In genomic region chr4:20832821-20833220, GRCh38 we compare ENCODE assay signal across 21 cellular contexts.
DNase-seq lines count a peak whose midpoint lies in the region; ATAC-seq lines count a peak whose summit lies in the region.
"Had no signal": no experiment of that assay in that cellular context is flagged by ENCODE, and none has a peak within 500 bp of the region (broad histone marks: within the 10 kb centered on the region; RNA-seq: fewer than 3 reads in every experiment).

No MANE protein-coding gene starts in this region.

- ATAC-seq in GM18909 (IDR thresholded peaks at IDR 0.05; ENCODE audit: poor library complexity, unreplicated experiment): no peak
- ATAC-seq in GM18519 (IDR thresholded peaks at IDR 0.05; ENCODE audit: low FRiP score, unreplicated experiment): no peak
- no peak for ATAC-seq in HG02840 (IDR thresholded peaks at IDR 0.05; ENCODE audit: low FRiP score, unreplicated experiment)
- ATAC-seq: A549; naive thymus-derived CD4-positive, alpha-beta T cell had no signal

- DNase-seq in AG08396 (ENCODE audit: low spot score) (peak; percentile 55), HS-27A (ENCODE audit: low read depth) (peak; percentile 11), dermis blood vessel endothelial cell (peak; percentile 54), kidney glomerular epithelial cell (lab: John Stamatoyannopoulos, UW) (peak; percentile 38), CD1c-positive myeloid dendritic cell (ENCODE audit: extremely low spot score) (no peak)
- DNase-seq: activated CD8-positive, alpha-beta memory T cell treated with anti-CD3 and anti-CD28 coated beads, Interleukin-2, amount 50 U/mL, for 4 hours; DMS153; effector CD4-positive, alpha-beta T cell; esophagus squamous epithelium; H7; mesendoderm; naive thymus-derived CD4-positive, alpha-beta T cell; NCI-H446 treated with DMSO at 0.1 percent for 48 hours; Peyer's patch; substantia nigra; T-helper 2 cell; WERI-Rb-1 had no signal
